Comparison of ENCODE assay signal across 23 cellular contexts in genomic region chr1:212091438-212092121, GRCh38. TPM values are rescaled to one million over a fixed set of nuclear protein-coding genes. Genes with fewer than 3 reads are reported as not detected.
A peak's percentile ranks its signal among the peaks of the same experiment; 100 is the strongest.
DNase-seq lines count a peak whose midpoint lies in the region; ATAC-seq, FAIRE-seq and TF ChIP-seq lines count a peak whose summit lies in the region.
"Had no signal": no experiment of that assay in that cellular context is flagged by ENCODE, and none has a peak within 500 bp of the region (broad histone marks: within the 10 kb centered on the region; RNA-seq: fewer than 3 reads in every experiment).

No MANE protein-coding gene starts in this region.

- no peaks in the 10 kb centered on the region for H3K4me1 ChIP-seq in A549
- H3K4me1 ChIP-seq in HEK293 (ENCODE audit: control insufficient read depth, insufficient read depth, low read length): peaks cover 10% of the 10 kb centered on the region
- H3K4me1 ChIP-seq in K562 (replicated peaks in 1 of 2; ENCODE audit: control insufficient read depth in 2 of 2, insufficient read depth in 2 of 2, low read length in 2 of 2): 0 out of 5 replicates have a peak, but pooled peaks cover 0 to 3% of the 10 kb centered on the region in 2 experiments
- H3K4me1 ChIP-seq: BE2C had no signal

- H3K4me3 ChIP-seq in A549 (no peak overlapping the region), HEK293 (ENCODE audit: low read depth, low read length) (no peak overlapping the region), K562 (no peak overlapping the region)
- H3K4me3 ChIP-seq: BLaER1 had no signal

- H2AFZ ChIP-seq in K562 (ENCODE audit: low read depth, low read length): no peak overlapping the region

- peaks cover 33% of the 10 kb centered on the region for H3K79me2 ChIP-seq in K562 (ENCODE audit: control insufficient read depth, insufficient read depth, low read length)

- H3K4me2 ChIP-seq in A549 (no peak overlapping the region), K562 (ENCODE audit: insufficient read depth, low read length) (no peak overlapping the region)
- H3K4me2 ChIP-seq: BLaER1 had no signal

- H4K20me1 ChIP-seq in K562 (replicated peaks; ENCODE audit: control insufficient read depth, insufficient read depth, low read length): no peaks in the 10 kb centered on the region
- H4K20me1 ChIP-seq: BLaER1 had no signal

- TF ChIP-seq POLR2A in A549 (IDR thresholded peaks at IDR 0.05; ENCODE audit: low read length) (no peak), K562 (conservative IDR thresholded peaks at IDR 0.05) (no peak)

- H3K27me3 ChIP-seq in K562 (ENCODE audit: control insufficient read depth in 2 of 2, insufficient read depth in 2 of 2, low read length in 2 of 2): no peaks in the 10 kb centered on the region
- H3K27me3 ChIP-seq: BE2C, BLaER1 had no signal

- H3K9me1 ChIP-seq in K562 (ENCODE audit: control insufficient read depth, insufficient read depth, low read length): no peaks in the 10 kb centered on the region

- TF ChIP-seq EP300 in A549 (IDR thresholded peaks at IDR 0.05) (no peak), K562 (IDR thresholded peaks at IDR 0.05; ENCODE audit: low read length) (no peak)

- no peak overlapping the region for H3K9ac ChIP-seq in K562 (ENCODE audit: insufficient read depth in 1 of 2, low read depth in 2 of 2, low read length in 2 of 2)
- H3K9ac ChIP-seq: BLaER1 had no signal

- FAIRE-seq in A549 (lab: Jason Lieb, UNC) (peak; percentile 18), TTC549 (lab: Jason Lieb, UNC) (peak; percentile 64), K562 (lab: Jason Lieb, UNC) (no peak)
- FAIRE-seq: G401.6, GM12891, GM19239 had no signal

- in situ Hi-C loops in K562 (cut with MboI): loop anchor here (10.0 kb wide), 1 partner anchor 683 kb away; no protein-coding TSS in a partner anchor

- BruUV-seq in K562 (replicated peaks; lab: Mats Ljungman, UMichigan): no TSS peak

- TF ChIP-seq CTCF in A549 (IDR thresholded peaks at IDR 0.05) (no peak), HEK293 (tag by site-specific recombination; IDR thresholded peaks at IDR 0.05) (no peak), K562 (IDR thresholded peaks at IDR 0.05 in 2 of 3, conservative IDR thresholded peaks at IDR 0.05 in 1 of 3; ENCODE audit: insufficient read depth in 2 of 3, low read depth in 1 of 3, low read length in 3 of 3) (no peak)

- no peak overlapping the region for H3K27ac ChIP-seq in A549
- H3K27ac ChIP-seq in HEK293 (ENCODE audit: extremely low read depth, low read depth, low read length): no peak overlapping the region
- no peak overlapping the region for H3K27ac ChIP-seq in K562 (ENCODE audit: extremely low read depth, low read depth, low read length)
- H3K27ac ChIP-seq: 22Rv1, BLaER1 had no signal

- H3K9me3 ChIP-seq in A549 (no peaks in the 10 kb centered on the region), HEK293 (ENCODE audit: control insufficient read depth, insufficient read depth, low read depth, low read length) (no peaks in the 10 kb centered on the region), K562 (replicated peaks; ENCODE audit: control insufficient read depth, insufficient read depth, low read depth, low read length) (no peaks in the 10 kb centered on the region; the same call in 1 of the 2 replicates)
- H3K9me3 ChIP-seq: BE2C had no signal

- TF ChIP-seq RAD21 in A549 (conservative IDR thresholded peaks at IDR 0.05 in 1 of 2, IDR thresholded peaks at IDR 0.05 in 1 of 2): no peak
- TF ChIP-seq RAD21 in K562 (CRISPR knock-in tag; conservative IDR thresholded peaks at IDR 0.05 in 1 of 2, IDR thresholded peaks at IDR 0.05 in 1 of 2): no peak

- ATAC-seq in A549 (no peak), K562 (no peak), HG02759 (IDR thresholded peaks at IDR 0.05; ENCODE audit: unreplicated experiment) (no peak), HG02798 (IDR thresholded peaks at IDR 0.05; ENCODE audit: poor library complexity, unreplicated experiment) (no peak)

- WGBS in A549 (ENCODE audit: missing lambda C conversion rate): 88% methylated on average over 6 of the region's 6 CpGs
- WGBS in K562 (ENCODE audit: insufficient coverage, low coverage, missing lambda C conversion rate): 96% methylated on average over 6 of the region's 6 CpGs

- intact Hi-C loops in K562 (cut with micrococcal nuclease): no loop called here

- POLR2A ChIA-PET in A549 (lab: Yijun Ruan, JAX): no interaction called here
- POLR2A ChIA-PET in HEK293 (lab: Yijun Ruan, JAX): no interaction called here
- POLR2A ChIA-PET in K562 (lab: Yijun Ruan, JAX): no interaction called here

- DNase-seq in A549 (ENCODE audit: low read depth in 1 of 2, low spot score in 1 of 2): no peak
- no peak for DNase-seq in K562 (ENCODE audit: extremely low read depth in 1 of 4, low spot score in 3 of 4)
- DNase-seq in activated CD4-positive, alpha-beta T cell treated with anti-CD3 and anti-CD28 coated beads, Interleukin-2, amount 50 U/mL, for 4 hours: no peak
- no peak for DNase-seq in effector CD8-positive, alpha-beta T cell (lab: John Stamatoyannopoulos, UW)
- DNase-seq: ACHN; BE2C; C1 segment of cervical spinal cord; CD4-positive, alpha-beta memory T cell; CD4-positive, CD25-positive, alpha-beta regulatory T cell; CD8-positive, alpha-beta memory T cell; COR-L47; DMS79 treated with DMSO at 0.1 percent for 48 hours; GF-D8 had no signal

- CTCF ChIA-PET in A549 (lab: Yijun Ruan, JAX) (interaction anchor here (1.0 to 1.5 kb wide), 3 partner anchors 9 to 573 kb away, joined by 3 to 5 read pairs (median 4); no protein-coding TSS in a partner anchor), HEK293 (lab: Yijun Ruan, JAX) (no interaction called here), K562 (lab: Yijun Ruan, JAX; ENCODE audit: low intra/inter-chr PET ratio) (no interaction called here)

- peaks cover 5 to 61% of the 10 kb centered on the region in 2 experiments for H3K36me3 ChIP-seq in HEK293 (ENCODE audit: control insufficient read depth in 2 of 2, insufficient read depth in 1 of 2, low read length in 2 of 2)
- peaks cover 88% of the 10 kb centered on the region for H3K36me3 ChIP-seq in K562 (ENCODE audit: control insufficient read depth, insufficient read depth, low read length)

TF ChIP-seq in HEK293, 187 proteins besides CTCF, POLR2A, EP300 and RAD21:
- TF ChIP-seq ZNF660 (tag by site-specific recombination; IDR thresholded peaks at IDR 0.05): no peak
- peak; percentile 93 for TF ChIP-seq ZNF146 (tag by site-specific recombination; IDR thresholded peaks at IDR 0.05)

TF ChIP-seq in K562, 482 proteins besides CTCF, POLR2A, EP300 and RAD21 (continues in another document):
- TF ChIP-seq C11orf30 (IDR thresholded peaks at IDR 0.05; ENCODE audit: low read depth): peak; percentile 46; the same call in 1 of the 2 replicates
- TF ChIP-seq RFX5 (IDR thresholded peaks at IDR 0.05; ENCODE audit: low read depth, low read length): no peak

RNA-seq across cellular contexts. Expression of gene DTL, which starts 56.0 kb away (rescaled TPM):
- polyA plus RNA-seq in A549 (2011; rRNA removed) (28.5 and 30.2 TPM in 2 replicates), A549 (2017; fragmentation: RNase III; extraction: RNeasy Plus Mini Kit Qiagen cat#74134 plus additional on column Dnase treatment) (22.0 to 25.1 TPM (median 22.3 TPM) in 3 replicates), K562 (2011; rRNA removed) (66.2 and 86.2 TPM in 2 replicates), K562 (2014; fragmentation: Illumina TruSeq; extraction: Trizol) (70.5 and 81.0 TPM in 2 replicates), K562 (2014; fragmentation: Nextera tagmentation; extraction: Ambion mirVana) (10 to 100 TPM; 38.3 to 66.7 TPM), K562 (2014; rRNA removed) (42.9 and 48.6 TPM in 2 replicates)
- 17.7 and 27.4 TPM in 2 replicates for polyA plus RNA-seq in A549 (2012; cell fraction: cytosol; rRNA removed)
- 20.6 and 27.2 TPM in 2 replicates for polyA plus RNA-seq in A549 (2012; cell fraction: nucleus; rRNA removed)
- polyA minus RNA-seq in A549 (2011; rRNA and poly(A)+ RNA removed): 21.5 and 31.1 TPM in 2 replicates
- total RNA-seq in K562 (2011; cell fraction: chromatin; rRNA removed; ENCODE audit: low replicate concordance): 43.6 and 104 TPM in 2 replicates
- 28.5 and 36.7 TPM in 2 replicates for total RNA-seq in K562 (2011; cell fraction: nucleolus; rRNA removed)
- total RNA-seq in K562 (2011; cell fraction: nucleoplasm; rRNA removed): 41.9 and 52.9 TPM in 2 replicates
- total RNA-seq in K562 (2014; rRNA removed) (49.1 and 57.4 TPM in 2 replicates), K562 (2014; rRNA removed; fragmentation: Illumina TruSeq; extraction: Trizol) (63.2 and 71.8 TPM in 2 replicates), K562 (2015; rRNA removed; fragmentation: Illumina TruSeq; extraction: Trizol) (49.2 and 57.7 TPM in 2 replicates), K562 (2021) (64.3 and 74.4 TPM in 2 replicates)
- 53.2 and 54.9 TPM in 2 replicates for polyA plus RNA-seq in K562 (2011; cell fraction: cytosol; rRNA removed)
- 96.4 and 104 TPM in 2 replicates for polyA plus RNA-seq in K562 (2011; cell fraction: nucleus; rRNA removed)
- 42.5 and 55.4 TPM in 2 replicates for polyA plus RNA-seq in K562 (2012)
- polyA minus RNA-seq in K562 (2011; rRNA and poly(A)+ RNA removed): 116 and 121 TPM in 2 replicates
- polyA minus RNA-seq in K562 (2011; cell fraction: cytosol; rRNA and poly(A)+ RNA removed): 30.4 and 53.4 TPM in 2 replicates
- polyA minus RNA-seq in K562 (2011; cell fraction: nucleus; rRNA and poly(A)+ RNA removed): 49.1 and 71.4 TPM in 2 replicates
- polyA plus RNA-seq: CD14-positive monocyte had no signal

RNA-seq across cellular contexts. Expression of gene INTS7, which starts 56.2 kb away (rescaled TPM):
- 47.2 and 61.8 TPM in 2 replicates for polyA plus RNA-seq in A549 (2011; rRNA removed)
- polyA plus RNA-seq in A549 (2012; cell fraction: cytosol; rRNA removed): 13.3 and 17.1 TPM in 2 replicates
- 9.0 and 9.9 TPM in 2 replicates for polyA plus RNA-seq in A549 (2012; cell fraction: nucleus; rRNA removed)
- 21.5 to 23.3 TPM (median 22.0 TPM) in 3 replicates for polyA plus RNA-seq in A549 (2017; fragmentation: RNase III; extraction: RNeasy Plus Mini Kit Qiagen cat#74134 plus additional on column Dnase treatment)
- 104 and 105 TPM in 2 replicates for polyA minus RNA-seq in A549 (2011; rRNA and poly(A)+ RNA removed)
- total RNA-seq in K562 (2011; cell fraction: chromatin; rRNA removed; ENCODE audit: low replicate concordance): 77.2 and 123 TPM in 2 replicates
- total RNA-seq in K562 (2011; cell fraction: nucleolus; rRNA removed): 32.5 and 36.2 TPM in 2 replicates
- total RNA-seq in K562 (2011; cell fraction: nucleoplasm; rRNA removed): 45.5 and 66.6 TPM in 2 replicates
- total RNA-seq in K562 (2014; rRNA removed): 27.3 and 33.8 TPM in 2 replicates
- total RNA-seq in K562 (2014; rRNA removed; fragmentation: Illumina TruSeq; extraction: Trizol): 41.8 and 45.2 TPM in 2 replicates
- 34.3 and 38.9 TPM in 2 replicates for total RNA-seq in K562 (2015; rRNA removed; fragmentation: Illumina TruSeq; extraction: Trizol)
- total RNA-seq in K562 (2021): 38.0 and 40.4 TPM in 2 replicates
- polyA plus RNA-seq in K562 (2011; rRNA removed): 66.4 and 68.4 TPM in 2 replicates
- 29.8 and 33.2 TPM in 2 replicates for polyA plus RNA-seq in K562 (2011; cell fraction: cytosol; rRNA removed)
- polyA plus RNA-seq in K562 (2011; cell fraction: nucleus; rRNA removed): 36.3 and 41.0 TPM in 2 replicates
- polyA plus RNA-seq in K562 (2012): 29.0 and 29.7 TPM in 2 replicates
- 42.8 and 51.2 TPM in 2 replicates for polyA plus RNA-seq in K562 (2014; fragmentation: Illumina TruSeq; extraction: Trizol)
- 10 to 100 TPM; 36.5 to 57.0 TPM for polyA plus RNA-seq in K562 (2014; fragmentation: Nextera tagmentation; extraction: Ambion mirVana)
- polyA plus RNA-seq in K562 (2014; rRNA removed): 29.8 and 33.3 TPM in 2 replicates
- 98.6 and 113 TPM in 2 replicates for polyA minus RNA-seq in K562 (2011; rRNA and poly(A)+ RNA removed)
- polyA minus RNA-seq in K562 (2011; cell fraction: cytosol; rRNA and poly(A)+ RNA removed): 39.9 and 52.7 TPM in 2 replicates
- polyA minus RNA-seq in K562 (2011; cell fraction: nucleus; rRNA and poly(A)+ RNA removed): 37.4 and 74.0 TPM in 2 replicates
